Comparison of ENCODE assay signal across 14 cellular contexts in the genomic region with DNA sequence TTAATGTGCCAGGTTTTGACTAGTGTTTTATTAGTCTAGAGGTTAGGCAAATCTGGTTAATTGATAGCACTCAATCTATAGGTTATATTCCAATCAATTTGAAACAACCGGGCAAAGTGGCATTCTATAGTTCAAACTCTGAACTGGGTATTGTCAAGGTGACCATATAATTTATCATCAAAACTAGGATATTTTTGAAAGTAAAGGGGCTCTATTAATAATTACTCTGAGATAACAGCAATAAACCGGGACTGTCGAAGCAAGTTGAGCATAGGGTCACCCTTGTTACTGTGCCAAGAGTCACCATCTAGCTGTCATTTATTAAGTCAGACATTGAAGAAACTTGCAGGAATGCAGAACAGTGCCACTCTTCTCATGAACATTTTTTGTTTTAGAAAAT.
A peak's percentile ranks its signal among the peaks of the same experiment; 100 is the strongest.
DNase-seq lines count a peak whose midpoint lies in the region; ATAC-seq, FAIRE-seq and TF ChIP-seq lines count a peak whose summit lies in the region.
"Had no signal": no experiment of that assay in that cellular context is flagged by ENCODE, and none has a peak within 500 bp of the region (broad histone marks: within the 10 kb centered on the region; RNA-seq: fewer than 3 reads in every experiment).

No MANE protein-coding gene starts in this region.

- peak overlapping the region; percentile 71 for H2AFZ ChIP-seq in parathyroid adenoma

- ATAC-seq in HG02840 (IDR thresholded peaks at IDR 0.05; ENCODE audit: low FRiP score, unreplicated experiment) = no peak

- H3K9me3 ChIP-seq in esophagus muscularis mucosa (no peaks in the 10 kb centered on the region), parathyroid adenoma (ENCODE audit: control insufficient read depth, low read length) (no peaks in the 10 kb centered on the region), spleen (no peaks in the 10 kb centered on the region)
- H3K9me3 ChIP-seq: HAP-1, ovary had no signal

- 58% methylated on average over 3 of the region's 3 CpGs for WGBS in esophagus muscularis mucosa
- 82 to 91% (median 85%) methylated on average over 3 of the region's 3 CpGs for WGBS in spleen, 5 donors

- no peak for TF ChIP-seq POLR2A in esophagus muscularis mucosa (IDR thresholded peaks at IDR 0.05; ENCODE audit: low read depth)
- no peak for TF ChIP-seq POLR2A in spleen (IDR thresholded peaks at IDR 0.05)

- H3K27me3 ChIP-seq in esophagus muscularis mucosa (no peaks in the 10 kb centered on the region), parathyroid adenoma (ENCODE audit: control insufficient read depth, insufficient read depth, low read length) (no peaks in the 10 kb centered on the region), spleen (replicated peaks in 1 of 7) (no peaks in the 10 kb centered on the region)
- H3K27me3 ChIP-seq: ovary had no signal

- no peak overlapping the region for H3K9ac ChIP-seq in parathyroid adenoma

- TF ChIP-seq CTCF in esophagus muscularis mucosa (IDR thresholded peaks at IDR 0.05) = no peak
- TF ChIP-seq CTCF in parathyroid adenoma (IDR thresholded peaks at IDR 0.05) = no peak
- no peak for TF ChIP-seq CTCF in spleen (IDR thresholded peaks at IDR 0.05 in 8 of 11, conservative IDR thresholded peaks at IDR 0.05 in 3 of 11)

- H3K36me3 ChIP-seq in esophagus muscularis mucosa (no peaks in the 10 kb centered on the region), parathyroid adenoma (ENCODE audit: control insufficient read depth, insufficient read depth, low read length) (no peaks in the 10 kb centered on the region), spleen (no peaks in the 10 kb centered on the region)
- H3K36me3 ChIP-seq: HAP-1, ovary had no signal

- peak overlapping the region; percentile 82 to 91 (median 86) for H3K27ac ChIP-seq in esophagus muscularis mucosa (replicated peaks in 1 of 4)
- H3K27ac ChIP-seq in parathyroid adenoma = peak overlapping the region; percentile 89
- peak overlapping the region in 2 of 8 donors; percentile 19 to 54 for H3K27ac ChIP-seq in spleen

- DNase-seq in A172 (ENCODE audit: low spot score) (peak; percentile 26), RCC 7860 (ENCODE audit: low spot score) (peak; percentile 67), esophagus muscularis mucosa (ENCODE audit: extremely low spot score) (no peak), spleen (no peak), midbrain (lab: John Stamatoyannopoulos, UW) (no peak), putamen (ENCODE audit: low spot score) (no peak)
- DNase-seq: activated CD4-positive, alpha-beta T cell treated with anti-CD3 and anti-CD28 coated beads for 48 hours; activated gamma-delta T cell; AML-193; Kasumi-1 had no signal

- intact Hi-C loops in esophagus muscularis mucosa (cut with DNase I) = loop anchor here (10.0 kb wide), 3 partner anchors 186 to 644 kb away; no protein-coding TSS in a partner anchor
- intact Hi-C loops in spleen (cut with DNase I; ENCODE audit: low total_unique reads) = no loop called here

- H3K4me1 ChIP-seq in esophagus muscularis mucosa (peaks cover 43 to 90% (median 81%) of the 10 kb centered on the region in 4 donors), parathyroid adenoma (peaks cover 23% of the 10 kb centered on the region), spleen (peaks cover 0 to 25% (median 10%) of the 10 kb centered on the region in 6 donors)

- FAIRE-seq in RCC 7860 (lab: Jason Lieb, UNC) = no peak

- H3K4me3 ChIP-seq in esophagus muscularis mucosa = no peak overlapping the region
- no peak overlapping the region for H3K4me3 ChIP-seq in parathyroid adenoma (ENCODE audit: low read depth, low read length)
- H3K4me3 ChIP-seq in spleen = no peak overlapping the region
- H3K4me3 ChIP-seq: HAP-1, ovary had no signal

- no peaks in the 10 kb centered on the region for H3K79me2 ChIP-seq in parathyroid adenoma

- TF ChIP-seq EP300 in esophagus muscularis mucosa (IDR thresholded peaks at IDR 0.05) = no peak

- no peak overlapping the region for H3K4me2 ChIP-seq in parathyroid adenoma (ENCODE audit: low read length)

Comparison
In these comparisons a context has a peak if more than half of its experiments do, and no peak if none do; other contexts are left out.
1. DNase-seq: peak in A172 (single experiment) and RCC 7860 (single experiment); none in esophagus muscularis mucosa (single experiment), spleen (single experiment), midbrain (single experiment) and putamen (single experiment).